8 cellular contexts compared by ENCODE assay signal in the genomic region with DNA sequence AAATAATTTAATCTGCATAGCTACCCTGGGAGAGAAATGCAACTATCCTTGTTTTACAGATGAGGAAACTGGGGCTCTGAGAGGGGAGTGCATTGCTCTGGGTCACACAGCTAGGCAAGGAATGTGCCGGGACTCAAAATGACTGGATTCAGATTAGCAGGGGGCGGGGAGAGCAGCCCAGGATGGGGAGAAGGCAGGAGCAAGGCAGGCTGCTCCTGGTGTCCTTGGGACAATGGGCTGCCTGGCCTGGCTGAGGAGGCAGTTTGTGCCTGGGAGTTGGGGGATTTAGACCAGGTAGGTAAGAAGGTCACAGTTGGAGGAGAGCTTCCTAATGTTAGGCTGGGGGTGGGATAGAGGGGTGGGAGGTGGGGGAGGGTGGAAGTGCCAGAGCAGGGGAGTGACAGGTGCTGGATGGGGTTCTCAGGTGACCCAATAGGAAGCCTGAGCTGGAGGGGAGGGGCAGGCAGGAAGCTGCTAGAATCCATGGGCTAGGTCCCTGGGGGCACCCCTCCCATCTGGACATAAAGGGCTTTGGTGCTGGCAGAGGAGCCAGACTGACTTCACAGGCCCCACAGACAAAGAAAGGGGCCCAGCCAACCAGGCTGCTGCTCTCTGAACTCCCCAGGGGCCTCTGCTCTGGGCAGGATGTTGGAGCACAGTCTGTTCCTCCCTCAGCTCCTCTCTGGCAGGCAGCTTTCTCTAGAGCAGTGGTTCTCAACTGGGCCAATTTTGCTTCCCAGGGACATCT. TPM values are rescaled to one million over a fixed set of nuclear protein-coding genes. Genes with fewer than 3 reads are reported as not detected.
DNase-seq lines count a peak whose midpoint lies in the region; ATAC-seq and TF ChIP-seq lines count a peak whose summit lies in the region.

No MANE protein-coding gene starts in this region.

- H3K27ac ChIP-seq in GM23338 (ENCODE audit: low read depth) = peak overlapping the region; percentile 91

- H3K9me3 Mint-ChIP-seq in GM23338 = no peaks in the 10 kb centered on the region

- ATAC-seq in GM23338 (peak; percentile 84), GM21447 (IDR thresholded peaks at IDR 0.05; ENCODE audit: unreplicated experiment) (no peak)

- H3K4me1 ChIP-seq in GM23338 (ENCODE audit: insufficient read depth) (peaks cover 24% of the 10 kb centered on the region), NT2/D1 (ENCODE audit: insufficient read depth, insufficient read length) (peaks cover 29% of the 10 kb centered on the region)

- H3K9me3 ChIP-seq in NT2/D1 (ENCODE audit: insufficient read depth, low read length) = no peaks in the 10 kb centered on the region

- peak overlapping the region; percentile 65 for H3K4me2 ChIP-seq in GM23338

- H4K20me1 ChIP-seq in GM23338 (replicated peaks; ENCODE audit: insufficient read depth) = no peaks in the 10 kb centered on the region

- no peaks in the 10 kb centered on the region for H3K36me3 ChIP-seq in GM23338 (ENCODE audit: insufficient read depth)
- H3K36me3 ChIP-seq in NT2/D1 (ENCODE audit: insufficient read depth, insufficient read length, low read length) = peaks cover 6% of the 10 kb centered on the region

- H3K79me2 ChIP-seq in GM23338 (replicated peaks; ENCODE audit: insufficient read depth) = no peaks in the 10 kb centered on the region

- H3K27me3 Mint-ChIP-seq in GM23338 (ENCODE audit: insufficient read depth, low read depth, poor library complexity) = peaks cover 23% of the 10 kb centered on the region

- H3K9me2 ChIP-seq in GM23338 (ENCODE audit: insufficient read depth) = no peaks in the 10 kb centered on the region

- TF ChIP-seq CTCF in GM23338 (conservative IDR thresholded peaks at IDR 0.05; ENCODE audit: low read depth in 2 of 2) = no peak
- no peak for TF ChIP-seq CTCF in GM10266 (IDR thresholded peaks at IDR 0.05; ENCODE audit: control insufficient read depth, insufficient read depth, low read depth, missing control alignments)

- H2AFZ ChIP-seq in GM23338 = no peak overlapping the region

- DNase-seq in GM23338 (ENCODE audit: low spot score) = peak; percentile 90
- DNase-seq in NT2/D1 (ENCODE audit: low read depth, low spot score) = peak; percentile 94
- peak; percentile 29 for DNase-seq in germinal center (ENCODE audit: low spot score)
- DNase-seq in retina = peak; percentile 41
- DNase-seq in GM10266 (ENCODE audit: extremely low spot score) = no peak
- no peak for DNase-seq in NK-92 treated with Interleukin-12 subunit alpha and Interleukin-12 subunit beta, amount 100 ng/mL, for 24 hours (lab: John Stamatoyannopoulos, UW)
- no peak for DNase-seq in activated CD4-positive, alpha-beta T cell treated with anti-CD3 and anti-CD28 coated beads, Interleukin-2, amount 50 U/mL, for 48 hours

- H3K4me3 ChIP-seq in GM23338 (peak overlapping the region; percentile 29; the same call in 1 of the 2 replicates), NT2/D1 (ENCODE audit: insufficient read length, low read depth) (no peak overlapping the region)

- peaks cover 14% of the 10 kb centered on the region for H3F3A ChIP-seq in GM23338 (replicated peaks; ENCODE audit: low read depth)

- H3K27me3 ChIP-seq in GM23338 (ENCODE audit: insufficient read depth) (no peaks in the 10 kb centered on the region), NT2/D1 (ENCODE audit: insufficient read depth, insufficient read length) (no peaks in the 10 kb centered on the region)

- peak overlapping the region; percentile 28 for H3K9ac ChIP-seq in NT2/D1 (ENCODE audit: insufficient read length, low read depth)

- peaks cover 12% of the 10 kb centered on the region for H3K36me3 Mint-ChIP-seq in GM23338 (ENCODE audit: low read depth)

- H3K4me3 Mint-ChIP-seq in GM23338 = peak overlapping the region; percentile 23; the same call in 1 of the 3 replicates

- peak overlapping the region; percentile 96 for H3K27ac Mint-ChIP-seq in GM23338

- H3K4me1 Mint-ChIP-seq in GM23338 = peaks cover 44% of the 10 kb centered on the region

TF ChIP-seq in GM23338, 12 proteins besides CTCF, POLR2A, EP300 and RAD21:
- TF ChIP-seq ETS1 (IDR thresholded peaks at IDR 0.05) (0 out of 2 replicates have a peak, but pooled peaks have one; percentile 36), POLR2AphosphoS5 (IDR thresholded peaks at IDR 0.05; ENCODE audit: low read depth) (peak; percentile 34; the same call in 1 of the 2 replicates), ZNF114 (CRISPR knock-in tag; IDR thresholded peaks at IDR 0.05) (no peak)

RNA-seq across cellular contexts. Expression of gene TRIM62, which starts 29.0 kb away (rescaled TPM):
- total RNA-seq in GM23338 (2014; rRNA removed; shearing (Covaris generic)) = 16.1 and 18.9 TPM in 2 replicates
- 2.7 and 2.9 TPM in 2 replicates for polyA plus RNA-seq in GM23338 (2016; fragmentation: Nextera tagmentation; extraction: Ambion mirVana)

Comparison
In these comparisons a context has a peak if more than half of its experiments do, and no peak if none do; other contexts are left out.
1. DNase-seq: peak in GM23338 (single experiment), NT2/D1 (single experiment), germinal center (single experiment) and retina (single experiment); none in GM10266 (single experiment), NK-92 treated with Interleukin-12 subunit alpha and Interleukin-12 subunit beta, amount 100 ng/mL, for 24 hours (single experiment) and activated CD4-positive, alpha-beta T cell treated with anti-CD3 and anti-CD28 coated beads, Interleukin-2, amount 50 U/mL, for 48 hours (0 of 2).